Comparison of ENCODE assay signal across 26 cellular contexts in genomic region chr10:126278846-126279245, GRCh38.
DNase-seq lines count a peak whose midpoint lies in the region; ATAC-seq, FAIRE-seq and TF ChIP-seq lines count a peak whose summit lies in the region.
"Had no signal": no experiment of that assay in that cellular context is flagged by ENCODE, and none has a peak within 500 bp of the region (broad histone marks: within the 10 kb centered on the region; RNA-seq: fewer than 3 reads in every experiment).

No MANE protein-coding gene starts in this region.

- no peak overlapping the region for H3K4me3 Mint-ChIP-seq in astrocyte (ENCODE audit: unreplicated experiment)
- H3K4me3 Mint-ChIP-seq: CD4-positive, CD25-positive, alpha-beta regulatory T cell had no signal

- in situ Hi-C loops in HAP-1 (cut with MboI; ENCODE audit: low sequenced_read_pairs) = no loop called here

- intact Hi-C loops in adrenal gland (cut with DNase I) = no loop called here

- H3K27me3 ChIP-seq in HAP-1 (ENCODE audit: low read depth) (no peaks in the 10 kb centered on the region), astrocyte (ENCODE audit: insufficient read depth, low read length) (no peaks in the 10 kb centered on the region), adrenal gland (no peaks in the 10 kb centered on the region)
- H3K27me3 ChIP-seq: BLaER1, MG63, SJSA1 had no signal

- no peaks in the 10 kb centered on the region for H3K9me3 Mint-ChIP-seq in astrocyte (ENCODE audit: unreplicated experiment)

- no peak for TF ChIP-seq POLR2A in adrenal gland (IDR thresholded peaks at IDR 0.05)

- H3K9me3 ChIP-seq in HAP-1 (no peaks in the 10 kb centered on the region), astrocyte (ENCODE audit: insufficient read depth, low read depth, low read length) (no peaks in the 10 kb centered on the region), adrenal gland (replicated peaks in 1 of 3) (no peaks in the 10 kb centered on the region)
- H3K9me3 ChIP-seq: BLaER1, MG63, SJSA1 had no signal

- H3K9ac ChIP-seq in astrocyte (ENCODE audit: low read length) = no peak overlapping the region
- H3K9ac ChIP-seq: BLaER1 had no signal

- H3K27ac ChIP-seq in astrocyte (ENCODE audit: low read depth, low read length) (no peak overlapping the region), adrenal gland (no peak overlapping the region)
- H3K27ac ChIP-seq: BLaER1, PC-9, SJSA1 had no signal

- H3K4me2 ChIP-seq in astrocyte (ENCODE audit: low read length) = no peak overlapping the region
- H3K4me2 ChIP-seq: BLaER1, PC-9 had no signal

- H3K27me3 Mint-ChIP-seq in astrocyte (ENCODE audit: low read depth, unreplicated experiment) = no peaks in the 10 kb centered on the region
- H3K27me3 Mint-ChIP-seq: CD4-positive, CD25-positive, alpha-beta regulatory T cell had no signal

- peaks cover 15% of the 10 kb centered on the region for H3K36me3 Mint-ChIP-seq in astrocyte (ENCODE audit: low read depth, unreplicated experiment)
- H3K36me3 Mint-ChIP-seq: CD4-positive, CD25-positive, alpha-beta regulatory T cell had no signal

- TF ChIP-seq CTCF in astrocyte (IDR thresholded peaks at IDR 0.05; ENCODE audit: insufficient read depth, low read depth, low read length) (no peak), fibroblast of mammary gland (conservative IDR thresholded peaks at IDR 0.05; ENCODE audit: control insufficient read depth, insufficient read depth, low read depth, low read length) (no peak), adrenal gland (IDR thresholded peaks at IDR 0.05) (no peak)

- H3K4me1 ChIP-seq in HAP-1 (peaks cover 25% of the 10 kb centered on the region), astrocyte (ENCODE audit: insufficient read depth, low read length) (no peaks in the 10 kb centered on the region), adrenal gland (replicated peaks in 1 of 2) (no peaks in the 10 kb centered on the region)
- H3K4me1 ChIP-seq: BLaER1, SJSA1 had no signal

- no peaks in the 10 kb centered on the region for H3K4me1 Mint-ChIP-seq in astrocyte (ENCODE audit: low read depth, unreplicated experiment)

- ATAC-seq in HG03432 (IDR thresholded peaks at IDR 0.05; ENCODE audit: unreplicated experiment) = no peak
- ATAC-seq: Right ventricle myocardium inferior had no signal

- H3K36me3 ChIP-seq in HAP-1 (replicated peaks) (no peaks in the 10 kb centered on the region), astrocyte (ENCODE audit: insufficient read depth, low read length) (peaks cover 3% of the 10 kb centered on the region), adrenal gland (replicated peaks in 1 of 2) (no peaks in the 10 kb centered on the region)
- H3K36me3 ChIP-seq: BLaER1, SJSA1 had no signal

- no peak overlapping the region for H2AFZ ChIP-seq in astrocyte (ENCODE audit: low read depth, low read length)
- H2AFZ ChIP-seq: PC-9 had no signal

- 65 to 76% (median 69%) methylated on average over 6 of the region's 6 CpGs for WGBS in adrenal gland, 4 donors

- peaks cover 20% of the 10 kb centered on the region for H3K79me2 ChIP-seq in astrocyte (ENCODE audit: insufficient read depth, low read length)

- H3K27ac Mint-ChIP-seq in astrocyte (ENCODE audit: unreplicated experiment) = no peak overlapping the region

- peak; percentile 41 for FAIRE-seq in astrocyte (lab: Jason Lieb, UNC)
- FAIRE-seq: A204.1, D721Med, G401.6, HTR-8/SVneo had no signal

- no peak overlapping the region for H3K4me3 ChIP-seq in HAP-1
- H3K4me3 ChIP-seq in astrocyte (ENCODE audit: insufficient read depth, low read depth, low read length) = no peak overlapping the region
- H3K4me3 ChIP-seq in fibroblast of mammary gland (ENCODE audit: control insufficient read depth, low read depth, low read length) = no peak overlapping the region
- H3K4me3 ChIP-seq in adrenal gland = no peak overlapping the region
- H3K4me3 ChIP-seq: BLaER1, MG63, PC-9, SJSA1 had no signal

- DNase-seq in HAP-1 (ENCODE audit: low spot score in 2 of 2) (peak; percentile 47 to 88), astrocyte (ENCODE audit: low read depth) (peak; percentile 87), fibroblast of mammary gland (ENCODE audit: low read depth) (peak; percentile 63), stromal cell of bone marrow (ENCODE audit: low read depth) (peak; percentile 23), adrenal gland (no peak)
- DNase-seq in activated CD8-positive, alpha-beta memory T cell treated with anti-CD3 and anti-CD28 coated beads for 24 hours = no peak
- DNase-seq: CD4-positive, CD25-positive, alpha-beta regulatory T cell; GOT3; KG1; MG63; NCI-H1105 treated with DMSO at 0.1 percent for 48 hours; NCI-H146; NCI-H1930; NCI-H446; NCI-H526; NCI-H82; NK-92 treated with Interleukin-12 subunit alpha and Interleukin-12 subunit beta, amount 100 ng/mL, for 24 hours; PC-9 had no signal

- H4K20me1 ChIP-seq in astrocyte (ENCODE audit: insufficient read depth, low read length) = no peaks in the 10 kb centered on the region
- H4K20me1 ChIP-seq: BLaER1 had no signal

Comparison
In these comparisons a context has a peak if more than half of its experiments do, and no peak if none do; other contexts are left out.
1. DNase-seq: peak in HAP-1 (2 of 2), astrocyte (single experiment), fibroblast of mammary gland (single experiment) and stromal cell of bone marrow (single experiment); none in activated CD8-positive, alpha-beta memory T cell treated with anti-CD3 and anti-CD28 coated beads for 24 hours (single experiment) and adrenal gland (0 of 7).